ENCODE assay signal across 1 cellular context in the genomic region with DNA sequence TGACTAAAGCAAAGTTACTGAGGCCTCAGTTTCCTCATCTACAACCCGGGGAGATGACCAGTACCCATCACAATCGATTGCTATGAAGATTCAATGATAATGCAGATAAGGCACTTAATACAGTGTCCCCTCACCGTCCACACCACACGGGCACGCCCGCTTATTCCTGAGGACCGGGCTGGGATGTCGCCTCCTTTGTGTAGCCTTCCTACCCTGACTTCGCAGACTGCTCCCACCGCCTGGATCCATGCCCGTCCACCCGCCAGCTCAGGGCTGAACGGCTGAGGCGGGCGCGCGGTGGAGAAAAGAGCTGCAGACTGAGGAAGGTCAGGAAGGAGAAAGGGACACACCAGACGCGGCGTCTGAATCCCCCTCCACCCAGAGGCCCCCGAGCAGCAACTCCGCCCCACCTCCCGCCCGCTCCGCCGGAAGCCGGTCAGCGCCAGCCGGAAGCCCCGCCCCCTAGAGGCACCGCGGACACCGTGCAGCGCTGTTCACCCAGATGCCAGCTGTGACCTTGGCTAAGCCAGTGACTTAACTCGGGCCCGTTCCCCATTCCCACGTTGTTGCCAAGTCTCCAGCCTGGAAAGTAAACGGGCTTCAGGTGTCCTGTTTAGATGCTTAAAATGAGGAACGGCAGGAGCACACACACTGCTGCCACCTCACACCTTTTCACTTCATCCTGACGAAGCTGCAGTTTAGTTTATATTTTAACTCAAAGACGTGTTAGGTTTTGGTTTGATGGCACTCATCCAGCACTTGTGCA.
A peak's percentile ranks its signal among the peaks of the same experiment; 100 is the strongest.
TF ChIP-seq lines count a peak whose summit lies in the region.

A gene (minus strand): TSS at position 403 of the 766 bp plus-strand sequence.

TF ChIP-seq in K562, 482 proteins besides CTCF, POLR2A, EP300 and RAD21 (continued from another document and continues in another):
- TF ChIP-seq, protein P1, sequence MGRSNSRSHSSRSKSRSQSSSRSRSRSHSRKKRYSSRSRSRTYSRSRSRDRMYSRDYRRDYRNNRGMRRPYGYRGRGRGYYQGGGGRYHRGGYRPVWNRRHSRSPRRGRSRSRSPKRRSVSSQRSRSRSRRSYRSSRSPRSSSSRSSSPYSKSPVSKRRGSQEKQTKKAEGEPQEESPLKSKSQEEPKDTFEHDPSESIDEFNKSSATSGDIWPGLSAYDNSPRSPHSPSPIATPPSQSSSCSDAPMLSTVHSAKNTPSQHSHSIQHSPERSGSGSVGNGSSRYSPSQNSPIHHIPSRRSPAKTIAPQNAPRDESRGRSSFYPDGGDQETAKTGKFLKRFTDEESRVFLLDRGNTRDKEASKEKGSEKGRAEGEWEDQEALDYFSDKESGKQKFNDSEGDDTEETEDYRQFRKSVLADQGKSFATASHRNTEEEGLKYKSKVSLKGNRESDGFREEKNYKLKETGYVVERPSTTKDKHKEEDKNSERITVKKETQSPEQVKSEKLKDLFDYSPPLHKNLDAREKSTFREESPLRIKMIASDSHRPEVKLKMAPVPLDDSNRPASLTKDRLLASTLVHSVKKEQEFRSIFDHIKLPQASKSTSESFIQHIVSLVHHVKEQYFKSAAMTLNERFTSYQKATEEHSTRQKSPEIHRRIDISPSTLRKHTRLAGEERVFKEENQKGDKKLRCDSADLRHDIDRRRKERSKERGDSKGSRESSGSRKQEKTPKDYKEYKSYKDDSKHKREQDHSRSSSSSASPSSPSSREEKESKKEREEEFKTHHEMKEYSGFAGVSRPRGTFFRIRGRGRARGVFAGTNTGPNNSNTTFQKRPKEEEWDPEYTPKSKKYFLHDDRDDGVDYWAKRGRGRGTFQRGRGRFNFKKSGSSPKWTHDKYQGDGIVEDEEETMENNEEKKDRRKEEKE (IDR thresholded peaks at IDR 0.05; ENCODE audit: borderline replicate concordance in 1 of 2, control insufficient read depth in 1 of 2, low read depth in 2 of 2, low read length in 1 of 2), result peak in 1 of 2 experiments; percentile 50; a peak in 1 of 4 replicates
- TF ChIP-seq TCFL5 (CRISPR knock-in tag; conservative IDR thresholded peaks at IDR 0.05) (no peak), ZNF644 (tag; IDR thresholded peaks at IDR 0.05; ENCODE audit: low read depth) (no peak), HDGF (IDR thresholded peaks at IDR 0.05) (no peak), ZBTB8A (IDR thresholded peaks at IDR 0.05; ENCODE audit: partially characterized antibody) (no peak), KLF13 (tag; IDR thresholded peaks at IDR 0.05; ENCODE audit: borderline replicate concordance, low read depth) (no peak), ZKSCAN3 (CRISPR knock-in tag; IDR thresholded peaks at IDR 0.05) (no peak), RBM39 (optimal IDR thresholded peaks at IDR 0.05; ENCODE audit: low read depth, low read length) (no peak), PHF21A (IDR thresholded peaks at IDR 0.05; ENCODE audit: borderline replicate concordance, low read depth) (no peak), NFYB (IDR thresholded peaks at IDR 0.05; ENCODE audit: extremely low read depth, insufficient read length) (no peak), GABPA (tag; conservative IDR thresholded peaks at IDR 0.05; ENCODE audit: low read depth) (peak; percentile 88), U2AF1 (optimal IDR thresholded peaks at IDR 0.05; ENCODE audit: low read depth, low read length) (no peak), HOXB6 (CRISPR knock-in tag; IDR thresholded peaks at IDR 0.05; ENCODE audit: borderline replicate concordance) (no peak), STAT5B (CRISPR knock-in tag; IDR thresholded peaks at IDR 0.05) (no peak), PYGO2 (tag; IDR thresholded peaks at IDR 0.05) (no peak), ERF (CRISPR knock-in tag; IDR thresholded peaks at IDR 0.05) (peak; percentile 92), ZFP36 (IDR thresholded peaks at IDR 0.05; ENCODE audit: low read depth, low read length, partially characterized antibody) (no peak), ZBTB1 (CRISPR knock-in tag; IDR thresholded peaks at IDR 0.05; ENCODE audit: borderline replicate concordance, low read depth) (no peak), DNMT1 (IDR thresholded peaks at IDR 0.05) (no peak), ZNF77 (CRISPR knock-in tag; IDR thresholded peaks at IDR 0.05) (no peak), ATF1 (CRISPR knock-in tag; IDR thresholded peaks at IDR 0.05) (no peak), ATF1 (tag; IDR thresholded peaks at IDR 0.05) (no peak; the same call in 1 of the 2 replicates), POLR2G (IDR thresholded peaks at IDR 0.05; ENCODE audit: low read depth, low read length) (peak; percentile 84), XRCC5 (IDR thresholded peaks at IDR 0.05; ENCODE audit: low read depth, low read length) (no peak), HNRNPK (IDR thresholded peaks at IDR 0.05; ENCODE audit: low read depth, low read length, poor library complexity, severe bottlenecking) (no peak), RAD51 (IDR thresholded peaks at IDR 0.05; ENCODE audit: borderline replicate concordance, low read depth) (no peak), TCF3 (CRISPR knock-in tag; IDR thresholded peaks at IDR 0.05) (no peak), TEAD4 (IDR thresholded peaks at IDR 0.05; ENCODE audit: low read length) (0 out of 2 replicates have a peak, but pooled peaks have one; percentile 19), TEAD4 (CRISPR knock-in tag; IDR thresholded peaks at IDR 0.05; ENCODE audit: borderline replicate concordance) (no peak), ZNF282 (CRISPR knock-in tag; IDR thresholded peaks at IDR 0.05) (no peak), HNRNPLL (IDR thresholded peaks at IDR 0.05; ENCODE audit: low read depth, low read length, poor library complexity, severe bottlenecking) (peak; percentile 83), CCNT2 (IDR thresholded peaks at IDR 0.05; ENCODE audit: borderline replicate concordance, extremely low read depth, insufficient read length, low read depth, low read length) (peak; percentile 64), PHTF2 (CRISPR knock-in tag; IDR thresholded peaks at IDR 0.05) (no peak), FOXK1 (CRISPR knock-in tag; IDR thresholded peaks at IDR 0.05; ENCODE audit: borderline replicate concordance) (no peak), NCOA4 (IDR thresholded peaks at IDR 0.05; ENCODE audit: partially characterized antibody) (no peak)
- TF ChIP-seq, protein P2, sequence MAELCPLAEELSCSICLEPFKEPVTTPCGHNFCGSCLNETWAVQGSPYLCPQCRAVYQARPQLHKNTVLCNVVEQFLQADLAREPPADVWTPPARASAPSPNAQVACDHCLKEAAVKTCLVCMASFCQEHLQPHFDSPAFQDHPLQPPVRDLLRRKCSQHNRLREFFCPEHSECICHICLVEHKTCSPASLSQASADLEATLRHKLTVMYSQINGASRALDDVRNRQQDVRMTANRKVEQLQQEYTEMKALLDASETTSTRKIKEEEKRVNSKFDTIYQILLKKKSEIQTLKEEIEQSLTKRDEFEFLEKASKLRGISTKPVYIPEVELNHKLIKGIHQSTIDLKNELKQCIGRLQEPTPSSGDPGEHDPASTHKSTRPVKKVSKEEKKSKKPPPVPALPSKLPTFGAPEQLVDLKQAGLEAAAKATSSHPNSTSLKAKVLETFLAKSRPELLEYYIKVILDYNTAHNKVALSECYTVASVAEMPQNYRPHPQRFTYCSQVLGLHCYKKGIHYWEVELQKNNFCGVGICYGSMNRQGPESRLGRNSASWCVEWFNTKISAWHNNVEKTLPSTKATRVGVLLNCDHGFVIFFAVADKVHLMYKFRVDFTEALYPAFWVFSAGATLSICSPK (IDR thresholded peaks at IDR 0.05; ENCODE audit: borderline replicate concordance), result no peak
- TF ChIP-seq, protein P3, sequence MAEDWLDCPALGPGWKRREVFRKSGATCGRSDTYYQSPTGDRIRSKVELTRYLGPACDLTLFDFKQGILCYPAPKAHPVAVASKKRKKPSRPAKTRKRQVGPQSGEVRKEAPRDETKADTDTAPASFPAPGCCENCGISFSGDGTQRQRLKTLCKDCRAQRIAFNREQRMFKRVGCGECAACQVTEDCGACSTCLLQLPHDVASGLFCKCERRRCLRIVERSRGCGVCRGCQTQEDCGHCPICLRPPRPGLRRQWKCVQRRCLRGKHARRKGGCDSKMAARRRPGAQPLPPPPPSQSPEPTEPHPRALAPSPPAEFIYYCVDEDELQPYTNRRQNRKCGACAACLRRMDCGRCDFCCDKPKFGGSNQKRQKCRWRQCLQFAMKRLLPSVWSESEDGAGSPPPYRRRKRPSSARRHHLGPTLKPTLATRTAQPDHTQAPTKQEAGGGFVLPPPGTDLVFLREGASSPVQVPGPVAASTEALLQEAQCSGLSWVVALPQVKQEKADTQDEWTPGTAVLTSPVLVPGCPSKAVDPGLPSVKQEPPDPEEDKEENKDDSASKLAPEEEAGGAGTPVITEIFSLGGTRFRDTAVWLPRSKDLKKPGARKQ (CRISPR knock-in tag; IDR thresholded peaks at IDR 0.05), result no peak
- TF ChIP-seq, protein P4, sequence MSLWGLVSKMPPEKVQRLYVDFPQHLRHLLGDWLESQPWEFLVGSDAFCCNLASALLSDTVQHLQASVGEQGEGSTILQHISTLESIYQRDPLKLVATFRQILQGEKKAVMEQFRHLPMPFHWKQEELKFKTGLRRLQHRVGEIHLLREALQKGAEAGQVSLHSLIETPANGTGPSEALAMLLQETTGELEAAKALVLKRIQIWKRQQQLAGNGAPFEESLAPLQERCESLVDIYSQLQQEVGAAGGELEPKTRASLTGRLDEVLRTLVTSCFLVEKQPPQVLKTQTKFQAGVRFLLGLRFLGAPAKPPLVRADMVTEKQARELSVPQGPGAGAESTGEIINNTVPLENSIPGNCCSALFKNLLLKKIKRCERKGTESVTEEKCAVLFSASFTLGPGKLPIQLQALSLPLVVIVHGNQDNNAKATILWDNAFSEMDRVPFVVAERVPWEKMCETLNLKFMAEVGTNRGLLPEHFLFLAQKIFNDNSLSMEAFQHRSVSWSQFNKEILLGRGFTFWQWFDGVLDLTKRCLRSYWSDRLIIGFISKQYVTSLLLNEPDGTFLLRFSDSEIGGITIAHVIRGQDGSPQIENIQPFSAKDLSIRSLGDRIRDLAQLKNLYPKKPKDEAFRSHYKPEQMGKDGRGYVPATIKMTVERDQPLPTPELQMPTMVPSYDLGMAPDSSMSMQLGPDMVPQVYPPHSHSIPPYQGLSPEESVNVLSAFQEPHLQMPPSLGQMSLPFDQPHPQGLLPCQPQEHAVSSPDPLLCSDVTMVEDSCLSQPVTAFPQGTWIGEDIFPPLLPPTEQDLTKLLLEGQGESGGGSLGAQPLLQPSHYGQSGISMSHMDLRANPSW (CRISPR knock-in tag; IDR thresholded peaks at IDR 0.05), result no peak
- TF ChIP-seq, protein P5, sequence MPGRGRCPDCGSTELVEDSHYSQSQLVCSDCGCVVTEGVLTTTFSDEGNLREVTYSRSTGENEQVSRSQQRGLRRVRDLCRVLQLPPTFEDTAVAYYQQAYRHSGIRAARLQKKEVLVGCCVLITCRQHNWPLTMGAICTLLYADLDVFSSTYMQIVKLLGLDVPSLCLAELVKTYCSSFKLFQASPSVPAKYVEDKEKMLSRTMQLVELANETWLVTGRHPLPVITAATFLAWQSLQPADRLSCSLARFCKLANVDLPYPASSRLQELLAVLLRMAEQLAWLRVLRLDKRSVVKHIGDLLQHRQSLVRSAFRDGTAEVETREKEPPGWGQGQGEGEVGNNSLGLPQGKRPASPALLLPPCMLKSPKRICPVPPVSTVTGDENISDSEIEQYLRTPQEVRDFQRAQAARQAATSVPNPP (IDR thresholded peaks at IDR 0.05; ENCODE audit: borderline replicate concordance, insufficient read depth, insufficient read length), result no peak
- TF ChIP-seq, protein P6, sequence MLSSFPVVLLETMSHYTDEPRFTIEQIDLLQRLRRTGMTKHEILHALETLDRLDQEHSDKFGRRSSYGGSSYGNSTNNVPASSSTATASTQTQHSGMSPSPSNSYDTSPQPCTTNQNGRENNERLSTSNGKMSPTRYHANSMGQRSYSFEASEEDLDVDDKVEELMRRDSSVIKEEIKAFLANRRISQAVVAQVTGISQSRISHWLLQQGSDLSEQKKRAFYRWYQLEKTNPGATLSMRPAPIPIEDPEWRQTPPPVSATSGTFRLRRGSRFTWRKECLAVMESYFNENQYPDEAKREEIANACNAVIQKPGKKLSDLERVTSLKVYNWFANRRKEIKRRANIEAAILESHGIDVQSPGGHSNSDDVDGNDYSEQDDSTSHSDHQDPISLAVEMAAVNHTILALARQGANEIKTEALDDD (IDR thresholded peaks at IDR 0.05), result no peak
- TF ChIP-seq, protein P7, sequence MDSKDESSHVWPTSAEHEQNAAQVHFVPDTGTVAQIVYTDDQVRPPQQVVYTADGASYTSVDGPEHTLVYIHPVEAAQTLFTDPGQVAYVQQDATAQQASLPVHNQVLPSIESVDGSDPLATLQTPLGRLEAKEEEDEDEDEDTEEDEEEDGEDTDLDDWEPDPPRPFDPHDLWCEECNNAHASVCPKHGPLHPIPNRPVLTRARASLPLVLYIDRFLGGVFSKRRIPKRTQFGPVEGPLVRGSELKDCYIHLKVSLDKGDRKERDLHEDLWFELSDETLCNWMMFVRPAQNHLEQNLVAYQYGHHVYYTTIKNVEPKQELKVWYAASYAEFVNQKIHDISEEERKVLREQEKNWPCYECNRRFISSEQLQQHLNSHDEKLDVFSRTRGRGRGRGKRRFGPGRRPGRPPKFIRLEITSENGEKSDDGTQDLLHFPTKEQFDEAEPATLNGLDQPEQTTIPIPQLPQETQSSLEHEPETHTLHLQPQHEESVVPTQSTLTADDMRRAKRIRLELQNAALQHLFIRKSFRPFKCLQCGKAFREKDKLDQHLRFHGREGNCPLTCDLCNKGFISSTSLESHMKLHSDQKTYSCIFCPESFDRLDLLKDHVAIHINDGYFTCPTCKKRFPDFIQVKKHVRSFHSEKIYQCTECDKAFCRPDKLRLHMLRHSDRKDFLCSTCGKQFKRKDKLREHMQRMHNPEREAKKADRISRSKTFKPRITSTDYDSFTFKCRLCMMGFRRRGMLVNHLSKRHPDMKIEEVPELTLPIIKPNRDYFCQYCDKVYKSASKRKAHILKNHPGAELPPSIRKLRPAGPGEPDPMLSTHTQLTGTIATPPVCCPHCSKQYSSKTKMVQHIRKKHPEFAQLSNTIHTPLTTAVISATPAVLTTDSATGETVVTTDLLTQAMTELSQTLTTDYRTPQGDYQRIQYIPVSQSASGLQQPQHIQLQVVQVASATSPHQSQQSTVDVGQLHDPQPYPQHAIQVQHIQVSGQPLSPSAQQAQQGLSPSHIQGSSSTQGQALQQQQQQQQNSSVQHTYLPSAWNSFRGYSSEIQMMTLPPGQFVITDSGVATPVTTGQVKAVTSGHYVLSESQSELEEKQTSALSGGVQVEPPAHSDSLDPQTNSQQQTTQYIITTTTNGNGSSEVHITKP (IDR thresholded peaks at IDR 0.05; ENCODE audit: partially characterized antibody), result no peak
- TF ChIP-seq, protein P8, sequence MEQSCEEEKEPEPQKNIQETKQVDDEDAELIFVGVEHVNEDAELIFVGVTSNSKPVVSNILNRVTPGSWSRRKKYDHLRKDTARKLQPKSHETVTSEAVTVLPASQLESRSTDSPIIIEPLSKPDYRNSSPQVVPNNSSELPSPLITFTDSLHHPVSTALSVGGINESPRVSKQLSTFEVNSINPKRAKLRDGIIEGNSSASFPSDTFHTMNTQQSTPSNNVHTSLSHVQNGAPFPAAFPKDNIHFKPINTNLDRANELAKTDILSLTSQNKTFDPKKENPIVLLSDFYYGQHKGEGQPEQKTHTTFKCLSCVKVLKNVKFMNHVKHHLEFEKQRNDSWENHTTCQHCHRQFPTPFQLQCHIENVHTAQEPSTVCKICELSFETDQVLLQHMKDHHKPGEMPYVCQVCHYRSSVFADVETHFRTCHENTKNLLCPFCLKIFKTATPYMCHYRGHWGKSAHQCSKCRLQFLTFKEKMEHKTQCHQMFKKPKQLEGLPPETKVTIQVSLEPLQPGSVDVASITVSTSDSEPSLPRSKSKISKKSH (CRISPR knock-in tag; IDR thresholded peaks at IDR 0.05), result no peak
